ENCODE assay signal across 15 cellular contexts in the genomic region with DNA sequence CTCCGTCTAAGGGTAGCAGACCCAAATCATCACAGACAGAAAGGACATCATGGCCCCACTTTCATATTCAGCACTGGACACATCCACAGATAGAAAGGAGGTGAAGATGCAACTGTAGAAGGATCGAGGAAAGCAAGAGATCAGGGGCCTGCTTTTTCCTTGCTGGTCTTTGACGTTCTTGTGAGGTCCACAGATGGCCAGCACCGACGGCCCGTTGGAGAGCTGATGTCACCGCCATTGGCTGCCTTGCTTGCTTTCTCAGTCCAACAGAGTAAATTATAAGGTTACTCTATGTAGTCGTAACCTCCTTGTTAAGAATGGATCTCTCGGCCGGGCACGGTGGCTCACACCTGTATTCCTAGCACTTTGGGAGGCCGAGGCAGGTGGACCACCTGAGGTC. TPM values are rescaled to one million over a fixed set of nuclear protein-coding genes. Genes with fewer than 3 reads are reported as not detected.
DNase-seq lines count a peak whose midpoint lies in the region; ATAC-seq and TF ChIP-seq lines count a peak whose summit lies in the region.
"Had no signal": no experiment of that assay in that cellular context is flagged by ENCODE, and none has a peak within 500 bp of the region (broad histone marks: within the 10 kb centered on the region; RNA-seq: fewer than 3 reads in every experiment).

No MANE protein-coding gene starts in this region.

- peaks cover 9 to 84% (median 71%) of the 10 kb centered on the region in 7 donors for H3K27me3 ChIP-seq in heart right ventricle
- H3K27me3 ChIP-seq in RWPE2 (ENCODE audit: insufficient read depth, poor library complexity, severe bottlenecking): peaks cover 88% of the 10 kb centered on the region
- H3K27me3 ChIP-seq in sigmoid colon: peaks cover 0 to 7% (median 0%) of the 10 kb centered on the region in 3 donors

- peaks cover 34% of the 10 kb centered on the region for H3K27me3 Mint-ChIP-seq in glutamatergic neuron (ENCODE audit: unreplicated experiment)
- peaks cover 32% of the 10 kb centered on the region for H3K27me3 Mint-ChIP-seq in activated CD4-positive, alpha-beta memory T cell treated with anti-CD3 and anti-CD28 coated beads for 36 hours

- no peak overlapping the region for H3K27ac ChIP-seq in heart right ventricle
- no peak overlapping the region for H3K27ac ChIP-seq in RWPE2 (ENCODE audit: poor library complexity, severe bottlenecking)
- no peak overlapping the region for H3K27ac ChIP-seq in sigmoid colon
- H3K27ac ChIP-seq: 22Rv1, BLaER1 had no signal

- no peak overlapping the region for H3K4me3 ChIP-seq in heart right ventricle
- H3K4me3 ChIP-seq in RWPE2 (ENCODE audit: severe bottlenecking): no peak overlapping the region
- H3K4me3 ChIP-seq in sigmoid colon: no peak overlapping the region
- H3K4me3 ChIP-seq: BLaER1 had no signal

- TF ChIP-seq CTCF in heart right ventricle (IDR thresholded peaks at IDR 0.05) (no peak), RWPE2 (IDR thresholded peaks at IDR 0.05; ENCODE audit: poor library complexity, severe bottlenecking) (no peak), glutamatergic neuron (IDR thresholded peaks at IDR 0.05; ENCODE audit: partially characterized antibody, unreplicated experiment) (no peak), sigmoid colon (IDR thresholded peaks at IDR 0.05) (no peak)

- H3K27ac Mint-ChIP-seq in glutamatergic neuron (ENCODE audit: unreplicated experiment): no peak overlapping the region
- no peak overlapping the region for H3K27ac Mint-ChIP-seq in activated CD4-positive, alpha-beta memory T cell treated with anti-CD3 and anti-CD28 coated beads for 36 hours
- H3K27ac Mint-ChIP-seq: CD4-positive, CD25-positive, alpha-beta regulatory T cell had no signal

- peaks cover 42% of the 10 kb centered on the region for H3K4me1 Mint-ChIP-seq in glutamatergic neuron (ENCODE audit: low read depth, unreplicated experiment)
- H3K4me1 Mint-ChIP-seq in activated CD4-positive, alpha-beta memory T cell treated with anti-CD3 and anti-CD28 coated beads for 36 hours (ENCODE audit: low read depth): no peaks in the 10 kb centered on the region

- H3K4me1 ChIP-seq in heart right ventricle: no peaks in the 10 kb centered on the region
- no peaks in the 10 kb centered on the region for H3K4me1 ChIP-seq in RWPE2 (ENCODE audit: insufficient read depth, poor library complexity, severe bottlenecking)
- peaks cover 0 to 36% (median 18%) of the 10 kb centered on the region in 4 donors for H3K4me1 ChIP-seq in sigmoid colon
- H3K4me1 ChIP-seq: BLaER1 had no signal

- no peak overlapping the region for H3K4me3 Mint-ChIP-seq in glutamatergic neuron (ENCODE audit: unreplicated experiment)
- H3K4me3 Mint-ChIP-seq in activated CD4-positive, alpha-beta memory T cell treated with anti-CD3 and anti-CD28 coated beads for 36 hours: no peak overlapping the region
- H3K4me3 Mint-ChIP-seq: CD4-positive, CD25-positive, alpha-beta regulatory T cell had no signal

- intact Hi-C loops in Right ventricle myocardium inferior (cut with DNase I) (no loop called here), heart right ventricle (cut with DNase I) (no loop called here), sigmoid colon (cut with DNase I) (no loop called here)
- intact Hi-C loops in activated CD4-positive, alpha-beta memory T cell treated with anti-CD3 and anti-CD28 coated beads for 36 hours (cut with micrococcal nuclease): no loop called here

- POLR2A ChIA-PET in activated CD4-positive, alpha-beta memory T cell treated with anti-CD3 and anti-CD28 coated beads for 36 hours (lab: Charles Lee): no interaction called here

- CTCF ChIA-PET in activated CD4-positive, alpha-beta memory T cell treated with anti-CD3 and anti-CD28 coated beads for 36 hours (lab: Charles Lee): no interaction called here

- H3K9me3 Mint-ChIP-seq in glutamatergic neuron (ENCODE audit: unreplicated experiment): peaks cover 17% of the 10 kb centered on the region
- H3K9me3 Mint-ChIP-seq in activated CD4-positive, alpha-beta memory T cell treated with anti-CD3 and anti-CD28 coated beads for 36 hours: peaks cover 6% of the 10 kb centered on the region

- ATAC-seq in Right ventricle myocardium inferior (no peak), heart right ventricle (no peak), RWPE2 (ENCODE audit: low read depth) (no peak), GM18873 (IDR thresholded peaks at IDR 0.05; ENCODE audit: low FRiP score, unreplicated experiment) (no peak)
- ATAC-seq: HCT116 had no signal

- TF ChIP-seq EP300 in sigmoid colon (IDR thresholded peaks at IDR 0.05): no peak

- no peaks in the 10 kb centered on the region for H3K36me3 Mint-ChIP-seq in glutamatergic neuron (ENCODE audit: unreplicated experiment)
- no peaks in the 10 kb centered on the region for H3K36me3 Mint-ChIP-seq in activated CD4-positive, alpha-beta memory T cell treated with anti-CD3 and anti-CD28 coated beads for 36 hours
- H3K36me3 Mint-ChIP-seq: CD4-positive, CD25-positive, alpha-beta regulatory T cell had no signal

- TF ChIP-seq POLR2A in sigmoid colon (IDR thresholded peaks at IDR 0.05): no peak

- H3K9me3 ChIP-seq in heart right ventricle: no peaks in the 10 kb centered on the region
- no peaks in the 10 kb centered on the region for H3K9me3 ChIP-seq in RWPE2 (ENCODE audit: severe bottlenecking)
- no peaks in the 10 kb centered on the region for H3K9me3 ChIP-seq in sigmoid colon
- H3K9me3 ChIP-seq: BLaER1 had no signal

- no peaks in the 10 kb centered on the region for H3K36me3 ChIP-seq in heart right ventricle
- no peaks in the 10 kb centered on the region for H3K36me3 ChIP-seq in RWPE2 (ENCODE audit: low read depth)
- no peaks in the 10 kb centered on the region for H3K36me3 ChIP-seq in sigmoid colon
- H3K36me3 ChIP-seq: BLaER1 had no signal

- WGBS in heart right ventricle, 2 donors: 79 to 85% methylated on average over 12 of the region's 12 CpGs
- 82 to 86% methylated on average over 12 of the region's 12 CpGs for WGBS in sigmoid colon, 2 donors

- peak; percentile 28 for DNase-seq in Right ventricle myocardium inferior (ENCODE audit: missing footprints)
- no peak for DNase-seq in heart right ventricle
- peak; percentile 25 for DNase-seq in RWPE2 (ENCODE audit: low spot score)
- peak; percentile 6 for DNase-seq in glutamatergic neuron
- DNase-seq in sigmoid colon: peak; percentile 17
- no peak for DNase-seq in stimulated activated CD4-positive, alpha-beta T cell treated with anti-CD3 and anti-CD28 coated beads, Interleukin-4, amount 100 ng/mL, for 24 hours
- no peak for DNase-seq in activated CD4-positive, alpha-beta memory T cell treated with anti-CD3 and anti-CD28 coated beads for 36 hours
- DNase-seq: AML-193; CD4-positive, CD25-positive, alpha-beta regulatory T cell; DMS53; GF-D8 had no signal

RNA-seq across cellular contexts. Expression of gene RBFOX3, which starts 5.1 kb away (rescaled TPM):
- total RNA-seq in Right ventricle myocardium inferior (not detected), heart right ventricle (not detected), glutamatergic neuron (ENCODE audit: unreplicated experiment) (110 TPM), sigmoid colon (10 to 100 TPM; 30.1 to 82.9 (median 49.5) TPM)
- polyA plus RNA-seq in heart right ventricle (not detected), sigmoid colon (1 to 10 TPM in 2 of 3 donors, not detected in 1; 1.2 to 2.4 TPM)
- total RNA-seq in activated CD4-positive, alpha-beta memory T cell treated with anti-CD3 and anti-CD28 coated beads for 36 hours: not detected
- total RNA-seq: CD4-positive, CD25-positive, alpha-beta regulatory T cell had no signal

Comparison
In these comparisons a context has a peak if more than half of its experiments do, and no peak if none do; other contexts are left out.
1. DNase-seq: peak in Right ventricle myocardium inferior (single experiment), RWPE2 (single experiment), glutamatergic neuron (single experiment) and sigmoid colon (single experiment); none in heart right ventricle (0 of 2), stimulated activated CD4-positive, alpha-beta T cell treated with anti-CD3 and anti-CD28 coated beads, Interleukin-4, amount 100 ng/mL, for 24 hours (single experiment) and activated CD4-positive, alpha-beta memory T cell treated with anti-CD3 and anti-CD28 coated beads for 36 hours (single experiment).
2. RNA of gene RBFOX3, which starts 5.1 kb away (total RNA-seq): 110 TPM in glutamatergic neuron (single experiment) and 30.1 to 82.9 TPM in sigmoid colon; not detected in activated CD4-positive, alpha-beta memory T cell treated with anti-CD3 and anti-CD28 coated beads for 36 hours, not detected in Right ventricle myocardium inferior (single experiment) and not detected in heart right ventricle; every median in the first group is over 10 times any median in the second.